Comparison of ENCODE assay signal across 28 cellular contexts in the genomic region with DNA sequence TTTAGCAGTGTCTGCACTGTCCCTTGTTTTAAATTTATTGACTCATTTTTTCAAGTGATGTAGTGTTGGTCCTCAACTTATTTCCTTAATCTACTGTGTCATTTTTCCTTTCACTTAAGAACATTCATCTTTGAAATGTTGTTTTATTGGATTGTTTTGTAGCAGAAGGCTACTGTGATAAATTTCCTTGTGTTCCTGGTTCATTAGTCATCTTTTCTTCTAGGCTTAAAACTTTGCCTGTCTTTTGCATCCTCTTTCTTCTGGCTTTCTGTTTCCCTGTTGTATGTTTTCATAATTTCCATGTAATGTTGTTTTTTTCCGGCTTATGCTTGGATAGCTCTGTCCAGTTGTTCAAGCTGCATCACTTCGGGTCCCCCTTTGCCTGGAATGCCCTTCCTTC.
A peak's percentile ranks its signal among the peaks of the same experiment; 100 is the strongest.
DNase-seq lines count a peak whose midpoint lies in the region; ATAC-seq, FAIRE-seq and TF ChIP-seq lines count a peak whose summit lies in the region.
"Had no signal": no experiment of that assay in that cellular context is flagged by ENCODE, and none has a peak within 500 bp of the region (broad histone marks: within the 10 kb centered on the region; RNA-seq: fewer than 3 reads in every experiment).

No MANE protein-coding gene starts in this region.

- 70% methylated on average over 2 of the region's 2 CpGs for WGBS in A549 (ENCODE audit: missing lambda C conversion rate)

- no TSS peak for BruUV-seq in PC-3 (replicated peaks; lab: Mats Ljungman, UMichigan)

- no peaks in the 10 kb centered on the region for H3K9me2 ChIP-seq in PC-3 (replicated peaks; ENCODE audit: low read length)

- H3K4me1 ChIP-seq in A549 = peaks cover 49% of the 10 kb centered on the region
- H3K4me1 ChIP-seq in PC-3 (ENCODE audit: insufficient read depth, low read length) = peaks cover 54% of the 10 kb centered on the region

- H3K4me3 Mint-ChIP-seq in nephron = no peak overlapping the region
- H3K4me3 Mint-ChIP-seq: activated CD4-positive, alpha-beta memory T cell treated with anti-CD3 and anti-CD28 coated beads, Interleukin-2, amount 10 ng/mL, durations not matched to agents 7 days and 5 days; CD4-positive, alpha-beta memory T cell; IgD-negative memory B cell; neural crest cell; stimulated activated naive B cell treated with anti-CD40 and anti-IgM and Interleukin-4, amounts not matched to agents 10 μg/mL and 1 μg/mL and 100 μg/mL, for 72 hours; T-helper 1 cell treated with Interleukin-12 subunit alpha and Interleukin-12 subunit beta and Interleukin-4 antibody, amounts not matched to agents 30 μg/mL and 1 μg/mL, for 36 hours had no signal

- TF ChIP-seq RAD21 in A549 (conservative IDR thresholded peaks at IDR 0.05 in 1 of 2, IDR thresholded peaks at IDR 0.05 in 1 of 2) = no peak

- no peak for FAIRE-seq in A549 (lab: Jason Lieb, UNC)
- FAIRE-seq: A204.1, H54 had no signal

- H3K4me1 Mint-ChIP-seq in nephron = peaks cover 65% of the 10 kb centered on the region
- H3K4me1 Mint-ChIP-seq: stimulated activated naive B cell treated with anti-CD40 and anti-IgM and Interleukin-4, amounts not matched to agents 10 μg/mL and 1 μg/mL and 100 μg/mL, for 72 hours had no signal

- H3K4me2 ChIP-seq in A549 (no peak overlapping the region), PC-3 (ENCODE audit: low read length) (0 out of 2 replicates have a peak overlapping the region, but pooled peaks have one; percentile 16)

- H3K9me3 ChIP-seq in A549 (no peaks in the 10 kb centered on the region), PC-3 (ENCODE audit: low read length) (no peaks in the 10 kb centered on the region)

- no peaks in the 10 kb centered on the region for H3F3A ChIP-seq in PC-3 (ENCODE audit: low read length, unreplicated experiment)

- H3K36me3 ChIP-seq in PC-3 (ENCODE audit: low read depth, low read length) = no peaks in the 10 kb centered on the region

- intact Hi-C loops in PC-3 (cut with micrococcal nuclease) = no loop called here

- no peak overlapping the region for H2AFZ ChIP-seq in PC-3 (ENCODE audit: low read length)

- peaks cover 22% of the 10 kb centered on the region for H3K27me3 Mint-ChIP-seq in nephron (ENCODE audit: low read depth)
- H3K27me3 Mint-ChIP-seq: CD4-positive, alpha-beta memory T cell had no signal

- H3K79me2 ChIP-seq in PC-3 (ENCODE audit: low read length) = no peaks in the 10 kb centered on the region

- peak overlapping the region; percentile 74 to 82; a peak in 2 of 6 replicates for H3K27ac ChIP-seq in A549
- H3K27ac ChIP-seq in PC-3 (ENCODE audit: low read length) = no peak overlapping the region

- no peak for TF ChIP-seq CTCF in A549 (IDR thresholded peaks at IDR 0.05)
- no peak for TF ChIP-seq CTCF in PC-3 (conservative IDR thresholded peaks at IDR 0.05; ENCODE audit: low read depth, low read length)
- no peak for TF ChIP-seq CTCF in nephron (IDR thresholded peaks at IDR 0.05; ENCODE audit: unreplicated experiment in 3 of 3)

- H3K36me3 Mint-ChIP-seq in nephron (ENCODE audit: low read depth) = no peaks in the 10 kb centered on the region
- H3K36me3 Mint-ChIP-seq: activated naive CD4-positive, alpha-beta T cell treated with anti-CD3 and anti-CD28 coated beads, Interleukin-2, amount 50 U/mL, for 72 hours; CD4-positive, alpha-beta memory T cell; IgD-negative memory B cell; stimulated activated naive B cell treated with anti-CD40 and anti-IgM and Interleukin-4, amounts not matched to agents 10 μg/mL and 1 μg/mL and 100 μg/mL, for 72 hours had no signal

- no peak for ATAC-seq in A549
- no peak for ATAC-seq in PC-3
- ATAC-seq: activated naive CD4-positive, alpha-beta T cell treated with anti-CD3 and anti-CD28 coated beads, Interleukin-2, amount 50 U/mL, for 72 hours; sciatic nerve; stimulated activated naive B cell treated with anti-CD40 and anti-IgM and Interleukin-4, amounts not matched to agents 10 μg/mL and 1 μg/mL and 100 μg/mL, for 72 hours had no signal

- DNase-seq in A549 (ENCODE audit: low read depth in 1 of 2, low spot score in 1 of 2) = no peak
- DNase-seq in PC-3 = peak; percentile 9
- DNase-seq in dermis blood vessel endothelial cell = peak; percentile 56
- no peak for DNase-seq in NCI-H2171 (lab: John Stamatoyannopoulos, UW)
- DNase-seq in NCI-H146 treated with DMSO at 0.1 percent for 48 hours (lab: John Stamatoyannopoulos, UW; ENCODE audit: unreplicated experiment) = no peak
- no peak for DNase-seq in MV-4-11 (lab: John Stamatoyannopoulos, UW)
- DNase-seq in cerebellum (ENCODE audit: low spot score) = no peak
- DNase-seq: activated CD4-positive, alpha-beta memory T cell treated with anti-CD3 and anti-CD28 coated beads, Interleukin-2, amount 10 ng/mL, durations not matched to agents 7 days and 5 days; activated CD4-positive, alpha-beta T cell treated with anti-CD3 and anti-CD28 coated beads for 1 hour; anterior cingulate cortex; caudate nucleus; CD4-positive, alpha-beta memory T cell; DMS 273 treated with DMSO at 0.1 percent for 48 hours; NCI-H1105 treated with DMSO at 0.1 percent for 48 hours; NCI-H2081 treated with DMSO at 0.1 percent for 48 hours; NCI-H345; NCI-H774; stimulated activated naive B cell treated with anti-CD40 and anti-IgM and Interleukin-4, amounts not matched to agents 10 μg/mL and 1 μg/mL and 100 μg/mL, for 72 hours had no signal

- CTCF ChIA-PET in A549 (lab: Yijun Ruan, JAX) (interaction anchor here (1.3 to 3.4 kb wide), 3 partner anchors 10 to 424 kb away, joined by 3 to 19 read pairs (median 4); no protein-coding TSS in a partner anchor), PC-3 (lab: Charles Lee) (no interaction called here)

- no peak for TF ChIP-seq POLR2A in A549 (IDR thresholded peaks at IDR 0.05; ENCODE audit: low read length)

- no peaks in the 10 kb centered on the region for H3K27me3 ChIP-seq in PC-3 (ENCODE audit: low read length)

- H3K27ac Mint-ChIP-seq in nephron = peak overlapping the region; percentile 11 to 24 (median 24)
- H3K27ac Mint-ChIP-seq: activated CD4-positive, alpha-beta memory T cell treated with anti-CD3 and anti-CD28 coated beads, Interleukin-2, amount 10 ng/mL, durations not matched to agents 7 days and 5 days; activated naive CD4-positive, alpha-beta T cell treated with anti-CD3 and anti-CD28 coated beads, Interleukin-2, amount 50 U/mL, for 72 hours; activated T-helper 2 cell treated with anti-CD3 and anti-CD28 coated beads, Interferon-gamma antibody, Interleukin-2, Interleukin-4, amounts not matched to agents 10 μg/mL and 5 μg/mL and 100 μg/mL, durations not matched to agents 14 hours and 24 hours and 36 hours; CD4-positive, alpha-beta memory T cell; IgD-negative memory B cell; stimulated activated naive B cell treated with anti-CD40 and anti-IgM and Interleukin-4, amounts not matched to agents 10 μg/mL and 1 μg/mL and 100 μg/mL, for 72 hours; T-helper 1 cell treated with Interleukin-12 subunit alpha and Interleukin-12 subunit beta and Interleukin-4 antibody, amounts not matched to agents 30 μg/mL and 1 μg/mL, for 36 hours had no signal

- H3K9me3 Mint-ChIP-seq in nephron = peaks cover 2% of the 10 kb centered on the region
- H3K9me3 Mint-ChIP-seq: activated CD4-positive, alpha-beta memory T cell treated with anti-CD3 and anti-CD28 coated beads, Interleukin-2, amount 10 ng/mL, durations not matched to agents 7 days and 5 days; activated naive CD4-positive, alpha-beta T cell treated with anti-CD3 and anti-CD28 coated beads, Interleukin-2, amount 50 U/mL, for 72 hours; activated T-helper 2 cell treated with anti-CD3 and anti-CD28 coated beads, Interferon-gamma antibody, Interleukin-2, Interleukin-4, amounts not matched to agents 10 μg/mL and 5 μg/mL and 100 μg/mL, durations not matched to agents 14 hours and 24 hours and 36 hours; CD4-positive, alpha-beta memory T cell; IgD-negative memory B cell; stimulated activated naive B cell treated with anti-CD40 and anti-IgM and Interleukin-4, amounts not matched to agents 10 μg/mL and 1 μg/mL and 100 μg/mL, for 72 hours; T-helper 1 cell treated with Interleukin-12 subunit alpha and Interleukin-12 subunit beta and Interleukin-4 antibody, amounts not matched to agents 30 μg/mL and 1 μg/mL, for 36 hours had no signal

- no peaks in the 10 kb centered on the region for H4K20me1 ChIP-seq in PC-3 (ENCODE audit: low read length)

- POLR2A ChIA-PET in A549 (lab: Yijun Ruan, JAX) (interaction anchor here (0.6 kb wide), 1 partner anchor 131 kb away, joined by 7 read pairs; no protein-coding TSS in a partner anchor), PC-3 (lab: Charles Lee; ENCODE audit: unreplicated experiment) (no interaction called here)

- no peak for TF ChIP-seq EP300 in A549 (IDR thresholded peaks at IDR 0.05)

- no peak overlapping the region for H3K9ac ChIP-seq in PC-3 (ENCODE audit: low read length)

- H3K4me3 ChIP-seq in A549 = no peak overlapping the region
- H3K4me3 ChIP-seq in PC-3 (ENCODE audit: low read length) = no peak overlapping the region
- H3K4me3 ChIP-seq: lung had no signal

TF ChIP-seq in A549, 52 proteins besides CTCF, POLR2A, EP300 and RAD21:
- TF ChIP-seq, protein P1, sequence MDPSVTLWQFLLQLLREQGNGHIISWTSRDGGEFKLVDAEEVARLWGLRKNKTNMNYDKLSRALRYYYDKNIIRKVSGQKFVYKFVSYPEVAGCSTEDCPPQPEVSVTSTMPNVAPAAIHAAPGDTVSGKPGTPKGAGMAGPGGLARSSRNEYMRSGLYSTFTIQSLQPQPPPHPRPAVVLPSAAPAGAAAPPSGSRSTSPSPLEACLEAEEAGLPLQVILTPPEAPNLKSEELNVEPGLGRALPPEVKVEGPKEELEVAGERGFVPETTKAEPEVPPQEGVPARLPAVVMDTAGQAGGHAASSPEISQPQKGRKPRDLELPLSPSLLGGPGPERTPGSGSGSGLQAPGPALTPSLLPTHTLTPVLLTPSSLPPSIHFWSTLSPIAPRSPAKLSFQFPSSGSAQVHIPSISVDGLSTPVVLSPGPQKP (IDR thresholded peaks at IDR 0.05; ENCODE audit: low read depth, low read length) = no peak
- TF ChIP-seq ZFP36 (IDR thresholded peaks at IDR 0.05; ENCODE audit: borderline replicate concordance, partially characterized antibody) (no peak), CEBPB (IDR thresholded peaks at IDR 0.05) (no peak)

Comparison
In these comparisons a context has a peak if more than half of its experiments do, and no peak if none do; other contexts are left out.
1. DNase-seq: peak in PC-3 (single experiment) and dermis blood vessel endothelial cell (single experiment); none in A549 (0 of 2), NCI-H2171 (single experiment), NCI-H146 treated with DMSO at 0.1 percent for 48 hours (single experiment), MV-4-11 (single experiment) and cerebellum (single experiment).